ENCODE assay signal across 1 cellular context in genomic region chr5:2329741-2330140, GRCh38.
TF ChIP-seq lines count a peak whose summit lies in the region.

No MANE protein-coding gene starts in this region.

TF ChIP-seq in HepG2, 621 proteins besides CTCF, POLR2A, EP300 and RAD21 (continued from another document):
- no peak for TF ChIP-seq ZKSCAN8 (CRISPR knock-in tag; IDR thresholded peaks at IDR 0.05; ENCODE audit: borderline replicate concordance)
- no peak for TF ChIP-seq SALL1 (CRISPR knock-in tag; IDR thresholded peaks at IDR 0.05)
- TF ChIP-seq, protein P1, sequence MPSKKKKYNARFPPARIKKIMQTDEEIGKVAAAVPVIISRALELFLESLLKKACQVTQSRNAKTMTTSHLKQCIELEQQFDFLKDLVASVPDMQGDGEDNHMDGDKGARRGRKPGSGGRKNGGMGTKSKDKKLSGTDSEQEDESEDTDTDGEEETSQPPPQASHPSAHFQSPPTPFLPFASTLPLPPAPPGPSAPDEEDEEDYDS (CRISPR knock-in tag; IDR thresholded peaks at IDR 0.05): no peak
